22 cellular contexts compared by ENCODE assay signal in genomic region chr16:80652441-80652840, GRCh38.
"Had no signal": no experiment of that assay in that cellular context is flagged by ENCODE, and none has a peak within 500 bp of the region (broad histone marks: within the 10 kb centered on the region; RNA-seq: fewer than 3 reads in every experiment).

No MANE protein-coding gene starts in this region.

- H3K27ac ChIP-seq: coronary artery, dorsolateral prefrontal cortex, esophagus muscularis mucosa, foreskin keratinocyte, gastroesophageal sphincter, heart left ventricle, hepatocyte, left lung, lower lobe of right lung had no signal

- DNase-seq: dermis blood vessel endothelial cell; dorsolateral prefrontal cortex; effector CD4-positive, alpha-beta T cell; effector memory CD4-positive, alpha-beta T cell; foreskin keratinocyte; heart left ventricle; hypothalamus; immature natural killer cell; islet precursor cell; kidney; kidney glomerular epithelial cell; left colon; left lung; left ventricle myocardium superior; lower lobe of right lung; mesenchymal stem cell; mucosa of descending colon; naive B cell had no signal
